ENCODE assay signal across 16 cellular contexts in genomic region chr17:19729900-19730299, GRCh38. TPM values are rescaled to one million over a fixed set of nuclear protein-coding genes. Genes with fewer than 3 reads are reported as not detected.
"Had no signal": no experiment of that assay in that cellular context is flagged by ENCODE, and none has a peak within 500 bp of the region (broad histone marks: within the 10 kb centered on the region; RNA-seq: fewer than 3 reads in every experiment).

No MANE protein-coding gene starts in this region.

- DNase-seq: activated CD4-positive, alpha-beta T cell treated with anti-CD3 and anti-CD28 coated beads, Interleukin-2, amount 50 U/mL, for 48 hours; activated gamma-delta T cell treated with Interleukin-2 at 50 U/mL for 16 hours; erythroblast; kidney glomerular epithelial cell; mesendoderm; retina; stimulated activated naive CD8-positive, alpha-beta T cell treated with anti-CD3 and anti-CD28 coated beads, Interleukin-15, Interleukin-2, amounts not matched to agents 100 U/mL and 50 U/mL, for 24 hours; SW 1271; WERI-Rb-1 had no signal

- H3K36me3 Mint-ChIP-seq: activated naive CD8-positive, alpha-beta T cell; natural killer cell treated with Interleukin-12 subunit alpha and Interleukin-12 subunit beta and Interleukin-15 and Interleukin-18, amount 100 ng/mL, for 72 hours had no signal

- H3K4me3 ChIP-seq: cardiac muscle cell had no signal

- H3K27me3 ChIP-seq: cardiac muscle cell had no signal

- H3K27me3 Mint-ChIP-seq: activated naive CD8-positive, alpha-beta T cell; natural killer cell treated with Interleukin-12 subunit alpha and Interleukin-12 subunit beta and Interleukin-15 and Interleukin-18, amount 100 ng/mL, for 72 hours had no signal

- H3K4me3 Mint-ChIP-seq: activated naive CD8-positive, alpha-beta T cell; natural killer cell treated with Interleukin-12 subunit alpha and Interleukin-12 subunit beta and Interleukin-15 and Interleukin-18, amount 100 ng/mL, for 72 hours had no signal

- H3K36me3 ChIP-seq: cardiac muscle cell, WERI-Rb-1 had no signal

- H3K27ac ChIP-seq: cardiac muscle cell, WERI-Rb-1 had no signal

- H3K9me3 Mint-ChIP-seq: natural killer cell treated with Interleukin-12 subunit alpha and Interleukin-12 subunit beta and Interleukin-15 and Interleukin-18, amount 100 ng/mL, for 72 hours had no signal

- H3K27ac Mint-ChIP-seq: activated naive CD8-positive, alpha-beta T cell had no signal

RNA-seq across cellular contexts. Expression of gene SLC47A2, which starts 13.5 kb away (rescaled TPM):
- total RNA-seq: liver; natural killer cell treated with Interleukin-12 subunit alpha and Interleukin-12 subunit beta and Interleukin-15 and Interleukin-18, amount 100 ng/mL, for 72 hours; SK-MEL-5; T-helper 2 cell treated with Interferon-gamma antibody and Interleukin-4, amounts not matched to agents 100 ng/mL and 5 ng/mL, for 36 hours; ureter had no signal

RNA-seq across cellular contexts. Expression of gene ALDH3A1, which starts 18.2 kb away (rescaled TPM):
- total RNA-seq: cardiac muscle cell; natural killer cell treated with Interleukin-12 subunit alpha and Interleukin-12 subunit beta and Interleukin-15 and Interleukin-18, amount 100 ng/mL, for 72 hours; T-helper 2 cell treated with Interferon-gamma antibody and Interleukin-4, amounts not matched to agents 100 ng/mL and 5 ng/mL, for 36 hours had no signal
- polyA plus RNA-seq: cardiac muscle cell had no signal
